In genomic region chr17:3921853-3922319, GRCh38 we compare ENCODE assay signal across 28 cellular contexts.
A peak's percentile ranks its signal among the peaks of the same experiment; 100 is the strongest.
DNase-seq lines count a peak whose midpoint lies in the region; ATAC-seq lines count a peak whose summit lies in the region.
"Had no signal": no experiment of that assay in that cellular context is flagged by ENCODE, and none has a peak within 500 bp of the region (broad histone marks: within the 10 kb centered on the region; RNA-seq: fewer than 3 reads in every experiment).

No MANE protein-coding gene starts in this region.

- H3K4me1 ChIP-seq in duodenal mucosa (ENCODE audit: control insufficient read depth in 1 of 2, insufficient read depth in 2 of 2, low read length in 2 of 2): peaks cover 15 to 18% of the 10 kb centered on the region in 2 donors
- H3K4me1 ChIP-seq: psoas muscle had no signal

- no peak for ATAC-seq in stimulated activated memory B cell treated with anti-CD40 and anti-IgM and Interleukin-4, amounts not matched to agents 10 μg/mL and 1 μg/mL and 100 μg/mL, for 72 hours
- ATAC-seq: activated naive CD8-positive, alpha-beta T cell treated with anti-CD3 and anti-CD28 coated beads, Interleukin-2, amount 50 U/mL, for 24 hours; GM23338; naive thymus-derived CD4-positive, alpha-beta T cell had no signal

- H3K36me3 Mint-ChIP-seq in activated naive CD4-positive, alpha-beta T cell treated with anti-CD3 and anti-CD28 coated beads, Interleukin-2, amount 10 ng/mL, durations not matched to agents 7 days and 5 days: peaks cover 10% of the 10 kb centered on the region
- peaks cover 15% of the 10 kb centered on the region for H3K36me3 Mint-ChIP-seq in stimulated activated memory B cell treated with anti-CD40 and anti-IgM and Interleukin-4, amounts not matched to agents 10 μg/mL and 1 μg/mL and 100 μg/mL, for 72 hours

- H3K27me3 ChIP-seq in duodenal mucosa (ENCODE audit: control insufficient read depth in 1 of 2, insufficient read depth in 2 of 2, low read length in 2 of 2): no peaks in the 10 kb centered on the region
- H3K27me3 ChIP-seq: dorsolateral prefrontal cortex, MG63, suprapubic skin had no signal

- peaks cover 4% of the 10 kb centered on the region for H3K27me3 Mint-ChIP-seq in activated naive CD4-positive, alpha-beta T cell treated with anti-CD3 and anti-CD28 coated beads, Interleukin-2, amount 10 ng/mL, durations not matched to agents 7 days and 5 days
- no peaks in the 10 kb centered on the region for H3K27me3 Mint-ChIP-seq in stimulated activated memory B cell treated with anti-CD40 and anti-IgM and Interleukin-4, amounts not matched to agents 10 μg/mL and 1 μg/mL and 100 μg/mL, for 72 hours
- H3K27me3 Mint-ChIP-seq: activated naive CD8-positive, alpha-beta T cell treated with anti-CD3 and anti-CD28 coated beads, Interleukin-2, amount 50 U/mL, for 24 hours; CD4-positive, CD25-positive, alpha-beta regulatory T cell; naive thymus-derived CD4-positive, alpha-beta T cell had no signal

- CTCF ChIA-PET in activated naive CD4-positive, alpha-beta T cell treated with anti-CD3 and anti-CD28 coated beads, Interleukin-2, amount 10 ng/mL, durations not matched to agents 7 days and 5 days (lab: Charles Lee): interaction anchor here (1.6 kb wide), 1 partner anchor 8 kb away, joined by 4 read pairs; no protein-coding TSS in a partner anchor

- peak overlapping the region; percentile 58 for H3K27ac Mint-ChIP-seq in activated naive CD4-positive, alpha-beta T cell treated with anti-CD3 and anti-CD28 coated beads, Interleukin-2, amount 10 ng/mL, durations not matched to agents 7 days and 5 days
- peak overlapping the region; percentile 8 for H3K27ac Mint-ChIP-seq in stimulated activated memory B cell treated with anti-CD40 and anti-IgM and Interleukin-4, amounts not matched to agents 10 μg/mL and 1 μg/mL and 100 μg/mL, for 72 hours
- H3K27ac Mint-ChIP-seq: activated naive CD8-positive, alpha-beta T cell treated with anti-CD3 and anti-CD28 coated beads, Interleukin-2, amount 50 U/mL, for 24 hours; CD4-positive, CD25-positive, alpha-beta regulatory T cell; GM23338 had no signal

- no peak overlapping the region for H3K9ac ChIP-seq in duodenal mucosa (ENCODE audit: low read depth in 1 of 2, low read length in 2 of 2)

- no peaks in the 10 kb centered on the region for H3K9me3 Mint-ChIP-seq in activated naive CD4-positive, alpha-beta T cell treated with anti-CD3 and anti-CD28 coated beads, Interleukin-2, amount 10 ng/mL, durations not matched to agents 7 days and 5 days
- H3K9me3 Mint-ChIP-seq in stimulated activated memory B cell treated with anti-CD40 and anti-IgM and Interleukin-4, amounts not matched to agents 10 μg/mL and 1 μg/mL and 100 μg/mL, for 72 hours: no peaks in the 10 kb centered on the region
- H3K9me3 Mint-ChIP-seq: activated naive CD8-positive, alpha-beta T cell treated with anti-CD3 and anti-CD28 coated beads, Interleukin-2, amount 50 U/mL, for 24 hours; CD4-positive, CD25-positive, alpha-beta regulatory T cell; GM23338; naive thymus-derived CD4-positive, alpha-beta T cell had no signal

- H3K36me3 ChIP-seq in duodenal mucosa (ENCODE audit: control insufficient read depth in 1 of 2, insufficient read depth in 2 of 2, low read length in 2 of 2): peaks cover 0 to 2% of the 10 kb centered on the region in 2 donors
- H3K36me3 ChIP-seq: MG63, suprapubic skin had no signal

- no peak overlapping the region for H3K4me3 Mint-ChIP-seq in activated naive CD4-positive, alpha-beta T cell treated with anti-CD3 and anti-CD28 coated beads, Interleukin-2, amount 10 ng/mL, durations not matched to agents 7 days and 5 days
- H3K4me3 Mint-ChIP-seq in stimulated activated memory B cell treated with anti-CD40 and anti-IgM and Interleukin-4, amounts not matched to agents 10 μg/mL and 1 μg/mL and 100 μg/mL, for 72 hours: no peak overlapping the region
- H3K4me3 Mint-ChIP-seq: activated naive CD8-positive, alpha-beta T cell treated with anti-CD3 and anti-CD28 coated beads, Interleukin-2, amount 50 U/mL, for 24 hours; CD4-positive, CD25-positive, alpha-beta regulatory T cell; GM23338; naive thymus-derived CD4-positive, alpha-beta T cell had no signal

- DNase-seq in activated naive CD4-positive, alpha-beta T cell treated with anti-CD3 and anti-CD28 coated beads, Interleukin-2, amount 10 ng/mL, durations not matched to agents 7 days and 5 days: no peak
- DNase-seq in activated naive CD4-positive, alpha-beta T cell treated with anti-CD3 and anti-CD28 coated beads, Interleukin-2, amount 50 U/mL, for 16 hours: no peak
- DNase-seq in NCI-H69 (lab: John Stamatoyannopoulos, UW) (peak; percentile 54), NCI-H524 treated with DMSO at 0.1 percent for 48 hours (lab: John Stamatoyannopoulos, UW) (no peak), glomerular visceral epithelial cell (ENCODE audit: extremely low spot score) (no peak), T1000 (lab: John Stamatoyannopoulos, UW) (no peak)
- DNase-seq: 8988T; activated CD4-positive, alpha-beta T cell treated with anti-CD3 and anti-CD28 coated beads for 4 hours; activated CD8-positive, alpha-beta memory T cell treated with anti-CD3 and anti-CD28 coated beads for 24 hours; activated effector memory CD4-positive, alpha-beta T cell treated with Interleukin-2 at 50 U/mL for 16 hours; activated naive CD8-positive, alpha-beta T cell treated with anti-CD3 and anti-CD28 coated beads, Interleukin-2, amount 50 U/mL, for 24 hours; activated T-cell treated with anti-CD3 and anti-CD28 coated beads for 4 hours; CD4-positive, CD25-positive, alpha-beta regulatory T cell; dorsolateral prefrontal cortex; KG1; MG63; midbrain; naive thymus-derived CD4-positive, alpha-beta T cell; NCI-H1105; NCI-H2029; NCI-H2227 treated with DMSO at 0.1 percent for 48 hours; occipital lobe; psoas muscle; stimulated activated CD4-positive, alpha-beta T cell treated with anti-CD3 and anti-CD28 coated beads, Interleukin-4, amount 100 ng/mL, for 1 hour had no signal

- peaks cover 5% of the 10 kb centered on the region for H3K4me1 Mint-ChIP-seq in activated naive CD4-positive, alpha-beta T cell treated with anti-CD3 and anti-CD28 coated beads, Interleukin-2, amount 10 ng/mL, durations not matched to agents 7 days and 5 days
- H3K4me1 Mint-ChIP-seq in stimulated activated memory B cell treated with anti-CD40 and anti-IgM and Interleukin-4, amounts not matched to agents 10 μg/mL and 1 μg/mL and 100 μg/mL, for 72 hours: peaks cover 52% of the 10 kb centered on the region

- peak overlapping the region; percentile 14 for H3K27ac ChIP-seq in duodenal mucosa (ENCODE audit: low read depth, low read length)
- H3K27ac ChIP-seq: psoas muscle, suprapubic skin had no signal

- no peaks in the 10 kb centered on the region for H3K9me3 ChIP-seq in duodenal mucosa (ENCODE audit: control insufficient read depth in 1 of 2, low read length in 2 of 2)
- H3K9me3 ChIP-seq: MG63, psoas muscle, suprapubic skin had no signal

- H3K4me3 ChIP-seq in duodenal mucosa (ENCODE audit: low read depth in 1 of 2, low read length in 2 of 2): no peak overlapping the region
- H3K4me3 ChIP-seq: dorsolateral prefrontal cortex, GM23338, MG63, psoas muscle, suprapubic skin had no signal
